In genomic region chr15:26197719-26198118, GRCh38 we compare ENCODE assay signal across 21 cellular contexts.
"Had no signal": no experiment of that assay in that cellular context is flagged by ENCODE, and none has a peak within 500 bp of the region (broad histone marks: within the 10 kb centered on the region; RNA-seq: fewer than 3 reads in every experiment).

No MANE protein-coding gene starts in this region.

- H3K27me3 Mint-ChIP-seq: activated CD4-positive, alpha-beta T cell treated with anti-CD3 and anti-CD28 coated beads, Interleukin-2, amount 10 ng/mL, durations not matched to agents 24 days and 14 days; activated CD8-positive, alpha-beta memory T cell treated with anti-CD3 and anti-CD28 coated beads, Interleukin-2, amount 10 ng/mL, durations not matched to agents 7 days and 5 days; activated CD8-positive, alpha-beta T cell treated with anti-CD3 and anti-CD28 coated beads for 36 hours; stimulated activated naive B cell treated with anti-CD40 and anti-IgM and Interleukin-4, amounts not matched to agents 10 μg/mL and 1 μg/mL and 100 μg/mL, for 72 hours had no signal

- H3K36me3 ChIP-seq: brain microvascular endothelial cell, left lung, sigmoid colon, thyroid gland, upper lobe of right lung had no signal

- H3K27ac Mint-ChIP-seq: activated CD4-positive, alpha-beta T cell treated with anti-CD3 and anti-CD28 coated beads, Interleukin-2, amount 10 ng/mL, durations not matched to agents 24 days and 14 days; activated CD8-positive, alpha-beta memory T cell treated with anti-CD3 and anti-CD28 coated beads, Interleukin-2, amount 10 ng/mL, durations not matched to agents 7 days and 5 days; activated CD8-positive, alpha-beta T cell treated with anti-CD3 and anti-CD28 coated beads for 36 hours; activated naive CD4-positive, alpha-beta T cell treated with anti-CD3 and anti-CD28 coated beads, Interleukin-2, amount 50 U/mL, for 24 hours; naive thymus-derived CD8-positive, alpha-beta T cell; stimulated activated naive B cell treated with anti-CD40 and anti-IgM and Interleukin-4, amounts not matched to agents 10 μg/mL and 1 μg/mL and 100 μg/mL, for 72 hours had no signal

- H3K4me3 Mint-ChIP-seq: activated CD4-positive, alpha-beta T cell treated with anti-CD3 and anti-CD28 coated beads, Interleukin-2, amount 10 ng/mL, durations not matched to agents 24 days and 14 days; activated CD8-positive, alpha-beta memory T cell treated with anti-CD3 and anti-CD28 coated beads, Interleukin-2, amount 10 ng/mL, durations not matched to agents 7 days and 5 days; activated CD8-positive, alpha-beta T cell treated with anti-CD3 and anti-CD28 coated beads for 36 hours; activated naive CD4-positive, alpha-beta T cell treated with anti-CD3 and anti-CD28 coated beads, Interleukin-2, amount 50 U/mL, for 24 hours; naive thymus-derived CD8-positive, alpha-beta T cell; stimulated activated naive B cell treated with anti-CD40 and anti-IgM and Interleukin-4, amounts not matched to agents 10 μg/mL and 1 μg/mL and 100 μg/mL, for 72 hours had no signal

- ATAC-seq: activated CD4-positive, CD25-positive, alpha-beta regulatory T cell treated with anti-CD3 and anti-CD28 coated beads, Interleukin-2, amount 50 U/mL, for 24 hours; activated CD8-positive, alpha-beta memory T cell treated with anti-CD3 and anti-CD28 coated beads, Interleukin-2, amount 10 ng/mL, durations not matched to agents 7 days and 5 days; activated CD8-positive, alpha-beta T cell treated with anti-CD3 and anti-CD28 coated beads for 36 hours; foreskin keratinocyte; left lung; naive thymus-derived CD8-positive, alpha-beta T cell; stimulated activated naive B cell treated with anti-CD40 and anti-IgM and Interleukin-4, amounts not matched to agents 10 μg/mL and 1 μg/mL and 100 μg/mL, for 72 hours; upper lobe of right lung had no signal

- H3K4me1 Mint-ChIP-seq: activated CD4-positive, alpha-beta T cell treated with anti-CD3 and anti-CD28 coated beads, Interleukin-2, amount 10 ng/mL, durations not matched to agents 24 days and 14 days; activated CD8-positive, alpha-beta memory T cell treated with anti-CD3 and anti-CD28 coated beads, Interleukin-2, amount 10 ng/mL, durations not matched to agents 7 days and 5 days; activated naive CD4-positive, alpha-beta T cell treated with anti-CD3 and anti-CD28 coated beads, Interleukin-2, amount 50 U/mL, for 24 hours; naive thymus-derived CD8-positive, alpha-beta T cell; stimulated activated naive B cell treated with anti-CD40 and anti-IgM and Interleukin-4, amounts not matched to agents 10 μg/mL and 1 μg/mL and 100 μg/mL, for 72 hours had no signal

- H3K9me3 ChIP-seq: left lung, sigmoid colon, thyroid gland, upper lobe of right lung had no signal

- H3K27me3 ChIP-seq: brain microvascular endothelial cell, foreskin keratinocyte, left lung, sigmoid colon, thyroid gland, upper lobe of right lung had no signal

- DNase-seq: activated CD4-positive, alpha-beta T cell treated with anti-CD3 and anti-CD28 coated beads, Interleukin-2, amount 10 ng/mL, durations not matched to agents 24 days and 14 days; activated CD8-positive, alpha-beta memory T cell treated with anti-CD3 and anti-CD28 coated beads, Interleukin-2, amount 10 ng/mL, durations not matched to agents 7 days and 5 days; activated CD8-positive, alpha-beta T cell treated with anti-CD3 and anti-CD28 coated beads for 36 hours; activated effector memory CD4-positive, alpha-beta T cell treated with anti-CD3 and anti-CD28 coated beads, Interleukin-2, amount 50 U/mL, for 16 hours; activated T-cell treated with anti-CD3 and anti-CD28 coated beads for 4 hours; brain microvascular endothelial cell; dermis blood vessel endothelial cell; effector memory CD4-positive, alpha-beta T cell; foreskin keratinocyte; left lung; naive thymus-derived CD8-positive, alpha-beta T cell; sigmoid colon; stimulated activated CD4-positive, alpha-beta T cell treated with anti-CD3 and anti-CD28 coated beads, Interleukin-2, amount 100 ng/mL, for 48 hours; stimulated activated CD8-positive, alpha-beta memory T cell treated with anti-CD3 and anti-CD28 coated beads, Interleukin-4, amount 100 ng/mL, for 48 hours; stimulated activated naive B cell treated with anti-CD40 and anti-IgM and Interleukin-4, amounts not matched to agents 10 μg/mL and 1 μg/mL and 100 μg/mL, for 72 hours; thyroid gland; upper lobe of right lung had no signal

- H3K4me3 ChIP-seq: left lung, lung, sigmoid colon, thyroid gland, upper lobe of right lung had no signal

- H3K27ac ChIP-seq: brain microvascular endothelial cell, foreskin keratinocyte, left lung, parathyroid adenoma, sigmoid colon, thyroid gland, upper lobe of right lung had no signal

- H3K4me1 ChIP-seq: foreskin keratinocyte, left lung, parathyroid adenoma, sigmoid colon, thyroid gland, upper lobe of right lung had no signal

- H3K9me3 Mint-ChIP-seq: activated CD4-positive, alpha-beta T cell treated with anti-CD3 and anti-CD28 coated beads, Interleukin-2, amount 10 ng/mL, durations not matched to agents 24 days and 14 days; activated CD8-positive, alpha-beta T cell treated with anti-CD3 and anti-CD28 coated beads for 36 hours; activated naive CD4-positive, alpha-beta T cell treated with anti-CD3 and anti-CD28 coated beads, Interleukin-2, amount 50 U/mL, for 24 hours; stimulated activated naive B cell treated with anti-CD40 and anti-IgM and Interleukin-4, amounts not matched to agents 10 μg/mL and 1 μg/mL and 100 μg/mL, for 72 hours had no signal
